21 cellular contexts compared by ENCODE assay signal in the genomic region with DNA sequence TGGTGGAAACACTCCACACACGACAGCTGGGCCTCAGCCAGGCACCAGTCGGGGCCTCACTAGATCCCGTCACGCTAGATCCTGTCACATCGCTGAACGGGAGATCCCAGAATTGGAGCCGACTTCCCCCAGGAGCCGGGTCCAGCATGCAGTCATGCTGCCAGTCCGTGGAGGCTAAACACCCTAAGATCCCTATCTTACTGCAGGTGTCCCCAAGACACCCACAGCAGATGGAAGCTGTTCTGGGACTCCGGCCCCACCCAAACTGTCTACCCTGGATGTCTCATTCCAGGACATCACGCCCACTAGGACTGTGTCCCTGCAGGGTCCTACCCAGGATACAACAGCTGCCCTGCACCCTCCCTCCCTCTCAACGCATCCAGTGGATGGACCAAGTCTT. TPM values are rescaled to one million over a fixed set of nuclear protein-coding genes. Genes with fewer than 3 reads are reported as not detected.
A peak's percentile ranks its signal among the peaks of the same experiment; 100 is the strongest.
DNase-seq lines count a peak whose midpoint lies in the region; ATAC-seq and TF ChIP-seq lines count a peak whose summit lies in the region.
"Had no signal": no experiment of that assay in that cellular context is flagged by ENCODE, and none has a peak within 500 bp of the region (broad histone marks: within the 10 kb centered on the region; RNA-seq: fewer than 3 reads in every experiment).

No MANE protein-coding gene starts in this region.

- ATAC-seq in left cardiac atrium: no peak
- ATAC-seq: GM12878 had no signal

- no peaks in the 10 kb centered on the region for H3K27me3 ChIP-seq in right atrium auricular region
- H3K27me3 ChIP-seq in neutrophil: no peaks in the 10 kb centered on the region
- no peaks in the 10 kb centered on the region for H3K27me3 ChIP-seq in vagina
- H3K27me3 ChIP-seq: BE2C, Peyer's patch, SJSA1 had no signal

- no peaks in the 10 kb centered on the region for H3K9me3 ChIP-seq in right atrium auricular region
- H3K9me3 ChIP-seq in neutrophil: no peaks in the 10 kb centered on the region
- no peaks in the 10 kb centered on the region for H3K9me3 ChIP-seq in vagina
- H3K9me3 ChIP-seq: BE2C, Peyer's patch, SJSA1 had no signal

- intact Hi-C loops in left cardiac atrium (cut with DNase I) (no loop called here), vagina (cut with DNase I) (no loop called here)

- peak; percentile 30 for DNase-seq in right atrium auricular region (ENCODE audit: low spot score)
- DNase-seq in left cardiac atrium: no peak
- peak; percentile 20 for DNase-seq in ecto neural progenitor cell (ENCODE audit: low spot score)
- DNase-seq in vagina (ENCODE audit: extremely low spot score in 2 of 2): no peak
- no peak for DNase-seq in stimulated activated CD8-positive, alpha-beta memory T cell treated with anti-CD3 and anti-CD28 coated beads, Interleukin-4, amount 100 ng/mL, for 48 hours
- no peak for DNase-seq in LoVo (ENCODE audit: low spot score)
- no peak for DNase-seq in NCI-H2196 (lab: John Stamatoyannopoulos, UW; ENCODE audit: unreplicated experiment)
- DNase-seq: BE2C; CD4-positive, alpha-beta memory T cell; DMS53; EL; GOT3; NCI-H1417 treated with DMSO at 0.1 percent for 48 hours; NCI-H2029; NCI-H2171; NK-92 treated with Interleukin-12 subunit alpha and Interleukin-12 subunit beta, amount 100 ng/mL, for 24 hours; Peyer's patch had no signal

- H3K27ac ChIP-seq in right atrium auricular region (no peak overlapping the region), neutrophil (peak overlapping the region; percentile 91), vagina (peak overlapping the region; percentile 24)
- H3K27ac ChIP-seq: KMS-11, Peyer's patch, SJSA1 had no signal

- no peak for TF ChIP-seq POLR2A in vagina (IDR thresholded peaks at IDR 0.05)

- H3K36me3 ChIP-seq in right atrium auricular region (no peaks in the 10 kb centered on the region), neutrophil (peaks cover 5% of the 10 kb centered on the region), vagina (no peaks in the 10 kb centered on the region)
- H3K36me3 ChIP-seq: BE2C, Peyer's patch, SJSA1 had no signal

- H3K4me1 ChIP-seq in right atrium auricular region: peaks cover 0 to 22% of the 10 kb centered on the region in 2 donors
- H3K4me1 ChIP-seq in neutrophil (ENCODE audit: control insufficient read depth in 1 of 2, insufficient read depth in 1 of 2, low read depth in 1 of 2, low read length in 1 of 2): peaks cover 98 to 99% of the 10 kb centered on the region in 2 experiments
- peaks cover 82% of the 10 kb centered on the region for H3K4me1 ChIP-seq in vagina
- H3K4me1 ChIP-seq: BE2C had no signal

- TF ChIP-seq CTCF in right atrium auricular region (IDR thresholded peaks at IDR 0.05) (no peak), neutrophil (IDR thresholded peaks at IDR 0.05) (no peak), vagina (IDR thresholded peaks at IDR 0.05) (no peak)

- no peak overlapping the region for H3K4me3 ChIP-seq in right atrium auricular region
- peak overlapping the region; percentile 31 to 46 for H3K4me3 ChIP-seq in neutrophil (ENCODE audit: low read depth in 1 of 2, low read length in 1 of 2)
- H3K4me3 ChIP-seq in vagina: no peak overlapping the region
- H3K4me3 ChIP-seq: GM12878, Peyer's patch, SJSA1 had no signal

RNA-seq across cellular contexts. Expression of a gene that starts 23.4 kb away (rescaled TPM):
- total RNA-seq in right atrium auricular region (10 to 100 TPM; 11.0 to 14.0 TPM), left cardiac atrium (10 to 100 TPM; 14.9 to 15.7 TPM), vagina (46.4 TPM)

Comparison
In these comparisons a context has a peak if more than half of its experiments do, and no peak if none do; other contexts are left out.
1. DNase-seq: peak in right atrium auricular region (single experiment) and ecto neural progenitor cell (single experiment); none in left cardiac atrium (single experiment), vagina (0 of 2), stimulated activated CD8-positive, alpha-beta memory T cell treated with anti-CD3 and anti-CD28 coated beads, Interleukin-4, amount 100 ng/mL, for 48 hours (single experiment), LoVo (single experiment) and NCI-H2196 (single experiment).
2. H3K27ac ChIP-seq: peak in neutrophil (single experiment) and vagina (single experiment); none in right atrium auricular region (0 of 2).
3. H3K4me3 ChIP-seq: peak in neutrophil (2 of 2); none in right atrium auricular region (0 of 2) and vagina (0 of 2).